Comparison of ENCODE assay signal across 1 cellular context in genomic region chr4:176769519-176769918, GRCh38.
A peak's percentile ranks its signal among the peaks of the same experiment; 100 is the strongest.
TF ChIP-seq lines count a peak whose summit lies in the region.

No MANE protein-coding gene starts in this region.

TF ChIP-seq in IMR-90, 13 proteins besides CTCF, POLR2A, EP300 and RAD21:
- TF ChIP-seq FOS (IDR thresholded peaks at IDR 0.05; ENCODE audit: low read depth, low read length) (peak; percentile 91), CEBPB (IDR thresholded peaks at IDR 0.05; ENCODE audit: low read depth, low read length) (peak; percentile 74), RCOR1 (IDR thresholded peaks at IDR 0.05; ENCODE audit: insufficient replicate concordance, low read length) (peak; percentile 9), MAFK (IDR thresholded peaks at IDR 0.05; ENCODE audit: low read depth, low read length) (peak; percentile 56), USF2 (IDR thresholded peaks at IDR 0.05; ENCODE audit: low read depth, low read length) (no peak), BHLHE40 (IDR thresholded peaks at IDR 0.05; ENCODE audit: low read depth, low read length) (peak; percentile 60; the same call in 1 of the 2 replicates), NFE2L2 (IDR thresholded peaks at IDR 0.05; ENCODE audit: low read depth, low read length) (no peak), MAZ (IDR thresholded peaks at IDR 0.05; ENCODE audit: borderline replicate concordance, low read depth, low read length) (no peak), CHD1 (IDR thresholded peaks at IDR 0.05; ENCODE audit: low read depth, low read length) (0 out of 2 replicates have a peak, but pooled peaks have one; percentile 46), MXI1 (IDR thresholded peaks at IDR 0.05; ENCODE audit: borderline replicate concordance, low read depth, low read length) (no peak), SMC3 (IDR thresholded peaks at IDR 0.05; ENCODE audit: low read depth, low read length) (no peak)
TF ChIP-seq in IMR-90: peak in this region for 6.
